In the genomic region with DNA sequence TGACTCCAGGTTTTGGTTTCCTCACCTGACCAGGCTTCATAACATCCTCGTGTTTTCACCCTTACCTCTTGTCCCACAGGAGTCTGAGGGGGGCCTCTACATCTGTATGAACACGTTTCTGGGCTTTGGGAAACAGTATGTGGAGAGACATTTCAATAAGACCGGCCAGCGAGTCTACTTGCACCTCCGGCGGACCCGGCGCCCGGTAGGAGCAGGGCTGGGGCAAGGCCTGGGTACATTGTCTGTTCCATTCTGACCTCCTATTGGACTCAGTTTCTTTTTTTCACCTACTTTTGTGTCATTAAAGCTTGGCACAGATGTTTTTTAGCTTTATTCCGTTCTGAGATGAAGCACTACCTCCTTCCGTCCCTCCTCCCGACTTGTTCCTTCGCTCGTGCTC, we compare ENCODE assay signal across 25 cellular contexts. TPM values are rescaled to one million over a fixed set of nuclear protein-coding genes. Genes with fewer than 3 reads are reported as not detected.
"Had no signal": no experiment of that assay in that cellular context is flagged by ENCODE, and none has a peak within 500 bp of the region (broad histone marks: within the 10 kb centered on the region; RNA-seq: fewer than 3 reads in every experiment).

No MANE protein-coding gene starts in this region.

- H3K4me3 ChIP-seq: gastrocnemius medialis, neural progenitor cell, right atrium auricular region, thoracic aorta, uterus had no signal

- H3K27ac ChIP-seq: gastrocnemius medialis, neural progenitor cell, right atrium auricular region, uterus had no signal

- H3K9me3 ChIP-seq: gastrocnemius medialis, right atrium auricular region, thoracic aorta, uterus had no signal

- H3K27ac Mint-ChIP-seq: activated CD4-positive, alpha-beta T cell treated with anti-CD3 and anti-CD28 coated beads, Interleukin-2, amount 10 ng/mL, durations not matched to agents 7 days and 5 days; activated T-helper 2 cell treated with anti-CD3 and anti-CD28 coated beads, Interferon-gamma antibody, Interleukin-2, Interleukin-4, amounts not matched to agents 10 μg/mL and 5 μg/mL and 100 μg/mL, durations not matched to agents 14 hours and 24 hours and 36 hours; dendritic cell treated with granulocyte-macrophage colony-stimulating factor and Interleukin-4, amounts not matched to agents 40 ng/mL and 50 ng/mL, for 4 days had no signal

- ATAC-seq: gastrocnemius medialis; left colon; naive thymus-derived CD8-positive, alpha-beta T cell; SK-N-SH treated with all-trans-retinoic acid at 6 μM for 48 hours had no signal

- H3K27me3 ChIP-seq: gastrocnemius medialis, neural progenitor cell, right atrium auricular region, uterus had no signal

- H3K4me1 ChIP-seq: uterus had no signal

- H3K27me3 Mint-ChIP-seq: activated CD4-positive, alpha-beta memory T cell treated with anti-CD3 and anti-CD28 coated beads, Interleukin-2, amount 10 ng/mL, durations not matched to agents 7 days and 5 days; activated CD4-positive, alpha-beta T cell treated with anti-CD3 and anti-CD28 coated beads, Interleukin-2, amount 10 ng/mL, durations not matched to agents 7 days and 5 days; central memory CD8-positive, alpha-beta T cell; dendritic cell treated with granulocyte-macrophage colony-stimulating factor and Interleukin-4, amounts not matched to agents 40 ng/mL and 50 ng/mL, for 4 days; naive thymus-derived CD8-positive, alpha-beta T cell had no signal

- H3K36me3 ChIP-seq: uterus had no signal

- H3K9me3 Mint-ChIP-seq: activated CD4-positive, alpha-beta memory T cell treated with anti-CD3 and anti-CD28 coated beads, Interleukin-2, amount 10 ng/mL, durations not matched to agents 7 days and 5 days; activated CD4-positive, alpha-beta T cell treated with anti-CD3 and anti-CD28 coated beads, Interleukin-2, amount 10 ng/mL, durations not matched to agents 7 days and 5 days; activated T-helper 2 cell treated with anti-CD3 and anti-CD28 coated beads, Interferon-gamma antibody, Interleukin-2, Interleukin-4, amounts not matched to agents 10 μg/mL and 5 μg/mL and 100 μg/mL, durations not matched to agents 14 hours and 24 hours and 36 hours; central memory CD8-positive, alpha-beta T cell; dendritic cell treated with granulocyte-macrophage colony-stimulating factor and Interleukin-4, amounts not matched to agents 40 ng/mL and 50 ng/mL, for 4 days; naive thymus-derived CD8-positive, alpha-beta T cell; neural progenitor cell had no signal

- H3K4me3 Mint-ChIP-seq: activated CD4-positive, alpha-beta memory T cell treated with anti-CD3 and anti-CD28 coated beads, Interleukin-2, amount 10 ng/mL, durations not matched to agents 7 days and 5 days; activated CD4-positive, alpha-beta T cell treated with anti-CD3 and anti-CD28 coated beads, Interleukin-2, amount 10 ng/mL, durations not matched to agents 7 days and 5 days; central memory CD8-positive, alpha-beta T cell; dendritic cell treated with granulocyte-macrophage colony-stimulating factor and Interleukin-4, amounts not matched to agents 40 ng/mL and 50 ng/mL, for 4 days had no signal

- DNase-seq: activated CD4-positive, alpha-beta memory T cell treated with anti-CD3 and anti-CD28 coated beads, Interleukin-2, amount 10 ng/mL, durations not matched to agents 7 days and 5 days; activated CD4-positive, alpha-beta T cell treated with anti-CD3 and anti-CD28 coated beads for 1 hour; activated CD4-positive, alpha-beta T cell treated with anti-CD3 and anti-CD28 coated beads, Interleukin-2, amount 10 ng/mL, durations not matched to agents 7 days and 5 days; activated CD8-positive, alpha-beta memory T cell treated with anti-CD3 and anti-CD28 coated beads, Interleukin-2, amount 50 U/mL, for 48 hours; activated T-cell treated with anti-CD3 and anti-CD28 coated beads, Interleukin-2, amount 50 U/mL, for 48 hours; amygdala; gastrocnemius medialis; hippocampal formation; left colon; midbrain; naive thymus-derived CD8-positive, alpha-beta T cell; occipital lobe; stimulated activated CD4-positive, alpha-beta T cell treated with anti-CD3 and anti-CD28 coated beads, Interleukin-15, amount 100 ng/mL, for 24 hours; stimulated activated CD4-positive, alpha-beta T cell treated with anti-CD3 and anti-CD28 coated beads, Interleukin-2, amount 100 ng/mL, for 24 hours; stimulated activated naive CD4-positive, alpha-beta T cell; T-helper 2 cell; trophoblast cell; uterus had no signal

RNA-seq across cellular contexts. Expression of a gene that starts 14.6 kb away (rescaled TPM):
- total RNA-seq: activated CD4-positive, alpha-beta memory T cell treated with anti-CD3 and anti-CD28 coated beads, Interleukin-2, amount 10 ng/mL, durations not matched to agents 7 days and 5 days; activated CD4-positive, alpha-beta T cell treated with anti-CD3 and anti-CD28 coated beads, Interleukin-2, amount 10 ng/mL, durations not matched to agents 7 days and 5 days; gastrocnemius medialis had no signal
